10 cellular contexts compared by ENCODE assay signal in genomic region chr1:12405325-12406217, GRCh38.
DNase-seq lines count a peak whose midpoint lies in the region; ATAC-seq, FAIRE-seq and TF ChIP-seq lines count a peak whose summit lies in the region.
"Had no signal": no experiment of that assay in that cellular context is flagged by ENCODE, and none has a peak within 500 bp of the region (broad histone marks: within the 10 kb centered on the region; RNA-seq: fewer than 3 reads in every experiment).

No MANE protein-coding gene starts in this region.

- H3K27ac ChIP-seq in A549 (peak overlapping the region; percentile 45 to 51; a peak in 5 of 6 replicates), mucosa of rectum (ENCODE audit: low read depth in 2 of 2, low read length in 2 of 2) (peak overlapping the region; percentile 39 to 51)
- H3K27ac ChIP-seq: RWPE1 had no signal

- no peak for TF ChIP-seq CTCF in A549 (IDR thresholded peaks at IDR 0.05)

- POLR2A ChIA-PET in A549 (lab: Yijun Ruan, JAX) = no interaction called here
- POLR2A ChIA-PET in activated CD4-positive, alpha-beta memory T cell treated with anti-CD3 and anti-CD28 coated beads, Interleukin-2, amount 10 ng/mL, durations not matched to agents 7 days and 5 days (lab: Charles Lee) = no interaction called here

- peaks cover 51% of the 10 kb centered on the region for H3K36me3 Mint-ChIP-seq in activated CD4-positive, alpha-beta memory T cell treated with anti-CD3 and anti-CD28 coated beads, Interleukin-2, amount 10 ng/mL, durations not matched to agents 7 days and 5 days (ENCODE audit: low read depth)

- H3K36me3 ChIP-seq in mucosa of rectum (ENCODE audit: control insufficient read depth in 2 of 2, insufficient read depth in 2 of 2, low read length in 2 of 2) = peaks cover 16 to 30% of the 10 kb centered on the region in 2 donors

- no peak overlapping the region for H3K9ac ChIP-seq in mucosa of rectum (ENCODE audit: low read depth in 1 of 2, low read length in 2 of 2)

- TF ChIP-seq RAD21 in A549 (conservative IDR thresholded peaks at IDR 0.05 in 1 of 2, IDR thresholded peaks at IDR 0.05 in 1 of 2) = no peak

- ATAC-seq in A549 = peak in 1 of 2 experiments; percentile 59; a peak in 3 of 6 replicates
- no peak for ATAC-seq in GM21737 (IDR thresholded peaks at IDR 0.05; ENCODE audit: unreplicated experiment)

- no peaks in the 10 kb centered on the region for H3K27me3 Mint-ChIP-seq in activated CD4-positive, alpha-beta memory T cell treated with anti-CD3 and anti-CD28 coated beads, Interleukin-2, amount 10 ng/mL, durations not matched to agents 7 days and 5 days

- no peak for FAIRE-seq in A549 (lab: Jason Lieb, UNC)
- FAIRE-seq in endometrium (lab: Jason Lieb, UNC) = peak; percentile 29
- FAIRE-seq: HTR-8/SVneo had no signal

- H3K4me3 ChIP-seq in A549 = no peak overlapping the region
- no peak overlapping the region for H3K4me3 ChIP-seq in mucosa of rectum (ENCODE audit: low read length in 2 of 2)

- H3K27me3 ChIP-seq in mucosa of rectum (ENCODE audit: control insufficient read depth in 2 of 2, insufficient read depth in 2 of 2, low read length in 2 of 2) = no peaks in the 10 kb centered on the region

- H3K4me3 Mint-ChIP-seq in activated CD4-positive, alpha-beta memory T cell treated with anti-CD3 and anti-CD28 coated beads, Interleukin-2, amount 10 ng/mL, durations not matched to agents 7 days and 5 days = no peak overlapping the region

- no peak overlapping the region for H3K27ac Mint-ChIP-seq in activated CD4-positive, alpha-beta memory T cell treated with anti-CD3 and anti-CD28 coated beads, Interleukin-2, amount 10 ng/mL, durations not matched to agents 7 days and 5 days

- no peak for TF ChIP-seq EP300 in A549 (IDR thresholded peaks at IDR 0.05)

- CTCF ChIA-PET in A549 (lab: Yijun Ruan, JAX) = interaction anchor here (0.5 kb wide), 1 partner anchor 93 kb away, joined by 3 read pairs; no protein-coding TSS in a partner anchor
- CTCF ChIA-PET in activated CD4-positive, alpha-beta memory T cell treated with anti-CD3 and anti-CD28 coated beads, Interleukin-2, amount 10 ng/mL, durations not matched to agents 7 days and 5 days (lab: Charles Lee) = no interaction called here

- TF ChIP-seq POLR2A in A549 (IDR thresholded peaks at IDR 0.05; ENCODE audit: low read length) = no peak

- 86% methylated on average over 9 of the region's 9 CpGs for WGBS in A549 (ENCODE audit: missing lambda C conversion rate)

- H3K9me3 Mint-ChIP-seq in activated CD4-positive, alpha-beta memory T cell treated with anti-CD3 and anti-CD28 coated beads, Interleukin-2, amount 10 ng/mL, durations not matched to agents 7 days and 5 days = peaks cover 9% of the 10 kb centered on the region

- H3K4me1 ChIP-seq in A549 (peaks cover 34% of the 10 kb centered on the region), mucosa of rectum (ENCODE audit: control insufficient read depth in 2 of 2, insufficient read depth in 2 of 2, low read length in 2 of 2) (peaks cover 16 to 39% of the 10 kb centered on the region in 2 donors)

- peaks cover 10% of the 10 kb centered on the region for H3K4me1 Mint-ChIP-seq in activated CD4-positive, alpha-beta memory T cell treated with anti-CD3 and anti-CD28 coated beads, Interleukin-2, amount 10 ng/mL, durations not matched to agents 7 days and 5 days

- H3K9me3 ChIP-seq in A549 (peaks cover 15% of the 10 kb centered on the region), mucosa of rectum (ENCODE audit: control insufficient read depth in 2 of 2, low read length in 2 of 2) (no peaks in the 10 kb centered on the region)

- DNase-seq in A549 (ENCODE audit: low read depth in 1 of 2, low spot score in 1 of 2) (peak in 1 of 2 experiments; percentile 34), MV-4-11 (lab: John Stamatoyannopoulos, UW) (peak; percentile 16), UCSD-AML1 (lab: John Stamatoyannopoulos, UW; ENCODE audit: unreplicated experiment) (no peak)
- no peak for DNase-seq in stimulated activated CD4-positive, alpha-beta T cell treated with anti-CD3 and anti-CD28 coated beads, Interleukin-1b, Interleukin-23, amount 100 ng/mL, for 48 hours
- DNase-seq in activated CD4-positive, alpha-beta memory T cell treated with anti-CD3 and anti-CD28 coated beads, Interleukin-2, amount 10 ng/mL, durations not matched to agents 7 days and 5 days = no peak

- H3K4me2 ChIP-seq in A549 = peak overlapping the region; percentile 56

TF ChIP-seq in A549, 52 proteins besides CTCF, POLR2A, EP300 and RAD21:
- TF ChIP-seq FOXS1 (CRISPR knock-in tag; IDR thresholded peaks at IDR 0.05) (no peak), ZFP36 (IDR thresholded peaks at IDR 0.05; ENCODE audit: borderline replicate concordance, partially characterized antibody) (no peak), BHLHE40 (IDR thresholded peaks at IDR 0.05; ENCODE audit: low read depth, low read length) (no peak), KDM5A (IDR thresholded peaks at IDR 0.05) (no peak), ATOH8 (CRISPR knock-in tag; IDR thresholded peaks at IDR 0.05; ENCODE audit: low read depth) (no peak), ZC3H11A (IDR thresholded peaks at IDR 0.05) (no peak)
